Comparison of ENCODE assay signal across 1 cellular context in the genomic region with DNA sequence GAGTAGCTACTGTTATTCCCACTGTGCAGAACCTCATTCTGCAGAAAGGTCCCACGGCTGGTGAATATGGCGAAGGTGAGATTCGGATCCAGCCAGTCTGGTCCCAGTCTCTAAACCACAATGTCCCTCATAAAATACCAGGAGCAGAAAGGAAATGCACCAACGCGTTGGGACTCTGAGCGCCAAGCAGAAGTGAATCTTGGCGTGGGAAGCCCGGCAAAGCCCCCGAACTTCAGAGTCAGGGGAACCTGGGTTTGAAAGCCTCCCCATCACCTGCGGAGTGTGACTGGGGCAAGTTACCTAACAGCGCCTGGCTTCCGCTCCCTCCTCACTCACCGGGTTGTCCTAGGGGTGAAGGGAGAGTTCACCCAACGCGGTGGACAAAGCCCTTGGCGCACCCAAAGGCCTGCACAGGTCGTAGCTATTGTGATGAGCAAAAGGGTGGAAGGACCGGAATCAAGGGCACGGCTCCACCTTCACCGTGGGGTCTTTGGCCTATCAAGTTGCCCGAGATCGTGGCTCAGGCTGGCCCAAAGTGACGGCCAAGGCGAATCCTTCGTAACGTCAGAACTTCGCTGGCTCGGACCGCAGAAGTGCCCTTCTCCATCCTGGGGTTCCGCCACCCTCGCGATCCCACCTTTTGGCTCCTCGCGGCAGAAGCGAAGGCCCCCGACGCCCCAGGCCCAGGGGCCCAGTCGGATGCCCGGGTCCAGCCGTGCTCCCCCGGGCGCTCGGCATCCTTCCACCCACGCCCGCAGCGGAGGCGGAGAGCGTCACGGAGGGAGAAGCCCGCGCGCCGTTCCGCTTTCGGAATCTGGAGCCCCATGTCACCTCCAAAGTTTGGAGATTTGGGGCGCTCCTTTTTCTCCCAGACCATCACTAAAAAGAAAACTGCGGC.
TF ChIP-seq lines count a peak whose summit lies in the region.

No MANE protein-coding gene starts in this region.

TF ChIP-seq in GM12878, 131 proteins besides CTCF, POLR2A, EP300 and RAD21 (continued from another document):
- TF ChIP-seq, protein P1, sequence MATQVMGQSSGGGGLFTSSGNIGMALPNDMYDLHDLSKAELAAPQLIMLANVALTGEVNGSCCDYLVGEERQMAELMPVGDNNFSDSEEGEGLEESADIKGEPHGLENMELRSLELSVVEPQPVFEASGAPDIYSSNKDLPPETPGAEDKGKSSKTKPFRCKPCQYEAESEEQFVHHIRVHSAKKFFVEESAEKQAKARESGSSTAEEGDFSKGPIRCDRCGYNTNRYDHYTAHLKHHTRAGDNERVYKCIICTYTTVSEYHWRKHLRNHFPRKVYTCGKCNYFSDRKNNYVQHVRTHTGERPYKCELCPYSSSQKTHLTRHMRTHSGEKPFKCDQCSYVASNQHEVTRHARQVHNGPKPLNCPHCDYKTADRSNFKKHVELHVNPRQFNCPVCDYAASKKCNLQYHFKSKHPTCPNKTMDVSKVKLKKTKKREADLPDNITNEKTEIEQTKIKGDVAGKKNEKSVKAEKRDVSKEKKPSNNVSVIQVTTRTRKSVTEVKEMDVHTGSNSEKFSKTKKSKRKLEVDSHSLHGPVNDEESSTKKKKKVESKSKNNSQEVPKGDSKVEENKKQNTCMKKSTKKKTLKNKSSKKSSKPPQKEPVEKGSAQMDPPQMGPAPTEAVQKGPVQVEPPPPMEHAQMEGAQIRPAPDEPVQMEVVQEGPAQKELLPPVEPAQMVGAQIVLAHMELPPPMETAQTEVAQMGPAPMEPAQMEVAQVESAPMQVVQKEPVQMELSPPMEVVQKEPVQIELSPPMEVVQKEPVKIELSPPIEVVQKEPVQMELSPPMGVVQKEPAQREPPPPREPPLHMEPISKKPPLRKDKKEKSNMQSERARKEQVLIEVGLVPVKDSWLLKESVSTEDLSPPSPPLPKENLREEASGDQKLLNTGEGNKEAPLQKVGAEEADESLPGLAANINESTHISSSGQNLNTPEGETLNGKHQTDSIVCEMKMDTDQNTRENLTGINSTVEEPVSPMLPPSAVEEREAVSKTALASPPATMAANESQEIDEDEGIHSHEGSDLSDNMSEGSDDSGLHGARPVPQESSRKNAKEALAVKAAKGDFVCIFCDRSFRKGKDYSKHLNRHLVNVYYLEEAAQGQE (IDR thresholded peaks at IDR 0.05; ENCODE audit: low read depth, low read length), result no peak
- no peak for TF ChIP-seq PAX8 (IDR thresholded peaks at IDR 0.05)
- TF ChIP-seq GABPA (IDR thresholded peaks at IDR 0.05; ENCODE audit: low read depth), result no peak
- no peak for TF ChIP-seq FOS (IDR thresholded peaks at IDR 0.05; ENCODE audit: borderline replicate concordance, extremely low read depth, insufficient read length)
TF ChIP-seq in GM12878: peak in this region for 20.
